24 cellular contexts compared by ENCODE assay signal in genomic region chr16:89549007-89549700, GRCh38. TPM values are rescaled to one million over a fixed set of nuclear protein-coding genes. Genes with fewer than 3 reads are reported as not detected.
DNase-seq lines count a peak whose midpoint lies in the region; ATAC-seq, FAIRE-seq and TF ChIP-seq lines count a peak whose summit lies in the region.
"Had no signal": no experiment of that assay in that cellular context is flagged by ENCODE, and none has a peak within 500 bp of the region (broad histone marks: within the 10 kb centered on the region; RNA-seq: fewer than 3 reads in every experiment).

No MANE protein-coding gene starts in this region.

- H3K27ac Mint-ChIP-seq in T-helper 1 cell treated with Interleukin-12 subunit alpha and Interleukin-12 subunit beta and Interleukin-4 antibody, amounts not matched to agents 30 μg/mL and 1 μg/mL, for 36 hours: peak overlapping the region; percentile 81
- peak overlapping the region; percentile 84 to 93 (median 88) for H3K27ac Mint-ChIP-seq in CD4-positive, alpha-beta memory T cell
- H3K27ac Mint-ChIP-seq in activated CD4-positive, alpha-beta memory T cell treated with anti-CD3 and anti-CD28 coated beads for 36 hours: peak overlapping the region; percentile 61
- H3K27ac Mint-ChIP-seq: memory B cell, natural killer cell had no signal

- no peaks in the 10 kb centered on the region for H3K27me3 ChIP-seq in CD4-positive, alpha-beta memory T cell (ENCODE audit: insufficient read depth, low read length)
- H3K27me3 ChIP-seq in bronchial epithelial cell (ENCODE audit: control insufficient read depth, insufficient read depth, low read length): no peaks in the 10 kb centered on the region
- H3K27me3 ChIP-seq: BE2C had no signal

- peaks cover 29% of the 10 kb centered on the region for H3K36me3 ChIP-seq in CD4-positive, alpha-beta memory T cell (ENCODE audit: insufficient read depth, low read length)
- H3K36me3 ChIP-seq in bronchial epithelial cell (ENCODE audit: control insufficient read depth, insufficient read depth, low read length): peaks cover 32% of the 10 kb centered on the region

- H3K4me1 ChIP-seq in CD4-positive, alpha-beta memory T cell (ENCODE audit: insufficient read depth, low read length): peaks cover 16% of the 10 kb centered on the region
- H3K4me1 ChIP-seq: BE2C had no signal

- DNase-seq in T-helper 1 cell (no peak), bronchial epithelial cell (ENCODE audit: low read depth) (no peak), GM19240 (ENCODE audit: insufficient read length, low spot score) (no peak), DMS79 (lab: John Stamatoyannopoulos, UW) (no peak)
- DNase-seq in CD4-positive, alpha-beta memory T cell: peak; percentile 46 to 60 (median 54)
- DNase-seq in activated CD4-positive, alpha-beta memory T cell treated with anti-CD3 and anti-CD28 coated beads for 36 hours: peak; percentile 18
- DNase-seq: aorta; BE2C; cerebellar nuclear complex; DMS153; effector CD4-positive, alpha-beta T cell; KG1; natural killer cell; NCI-H187; NCI-H2227 treated with DMSO at 0.1 percent for 48 hours; NCI-H82; PC-3; stimulated activated CD4-positive, alpha-beta T cell treated with anti-CD3 and anti-CD28 coated beads, Interleukin-1b, Interleukin-23, amount 100 ng/mL, for 48 hours; T1000 had no signal

- no peak for ATAC-seq in GM21723 (IDR thresholded peaks at IDR 0.05; ENCODE audit: unreplicated experiment)
- ATAC-seq: natural killer cell, PC-3 had no signal

- H3K27me3 Mint-ChIP-seq in T-helper 1 cell treated with Interleukin-12 subunit alpha and Interleukin-12 subunit beta and Interleukin-4 antibody, amounts not matched to agents 30 μg/mL and 1 μg/mL, for 36 hours (ENCODE audit: low read depth): no peaks in the 10 kb centered on the region
- no peaks in the 10 kb centered on the region for H3K27me3 Mint-ChIP-seq in CD4-positive, alpha-beta memory T cell
- no peaks in the 10 kb centered on the region for H3K27me3 Mint-ChIP-seq in activated CD4-positive, alpha-beta memory T cell treated with anti-CD3 and anti-CD28 coated beads for 36 hours
- H3K27me3 Mint-ChIP-seq: memory B cell had no signal

- H3K27ac ChIP-seq in CD4-positive, alpha-beta memory T cell (ENCODE audit: low read depth, low read length): no peak overlapping the region
- H3K27ac ChIP-seq: 22Rv1 had no signal

- no peak for TF ChIP-seq CTCF in bronchial epithelial cell (IDR thresholded peaks at IDR 0.05; ENCODE audit: insufficient read depth, low read length, severe bottlenecking)

- POLR2A ChIA-PET in CD4-positive, alpha-beta memory T cell (lab: Charles Lee; ENCODE audit: partially characterized antibody): interaction anchor here (0.9 to 2.0 kb wide), 5 partner anchors 8 to 46 kb away, joined by 3 to 9 read pairs (median 4); no protein-coding TSS in a partner anchor
- POLR2A ChIA-PET in activated CD4-positive, alpha-beta memory T cell treated with anti-CD3 and anti-CD28 coated beads for 36 hours (lab: Charles Lee): interaction anchor here (1.2 to 2.1 kb wide), 2 partner anchors 12 to 41 kb away, joined by 5 read pairs; partner anchors contain the start of gene SPG7

- no peaks in the 10 kb centered on the region for H3K9me3 ChIP-seq in CD4-positive, alpha-beta memory T cell (ENCODE audit: control insufficient read depth in 1 of 2, low read length in 2 of 2)
- H3K9me3 ChIP-seq: BE2C had no signal

- peaks cover 13% of the 10 kb centered on the region for H3K36me3 Mint-ChIP-seq in T-helper 1 cell treated with Interleukin-12 subunit alpha and Interleukin-12 subunit beta and Interleukin-4 antibody, amounts not matched to agents 30 μg/mL and 1 μg/mL, for 36 hours (ENCODE audit: low read depth)
- peaks cover 21 to 44% of the 10 kb centered on the region in 2 donors for H3K36me3 Mint-ChIP-seq in CD4-positive, alpha-beta memory T cell
- H3K36me3 Mint-ChIP-seq in activated CD4-positive, alpha-beta memory T cell treated with anti-CD3 and anti-CD28 coated beads for 36 hours: peaks cover 19% of the 10 kb centered on the region
- H3K36me3 Mint-ChIP-seq: natural killer cell had no signal

- peak; percentile 68 for FAIRE-seq in bronchial epithelial cell (lab: Jason Lieb, UNC)
- FAIRE-seq: urothelium cell line had no signal

- no peak overlapping the region for H3K4me3 ChIP-seq in CD4-positive, alpha-beta memory T cell (ENCODE audit: low read length in 2 of 2)
- H3K4me3 ChIP-seq in bronchial epithelial cell (ENCODE audit: low read depth, low read length): no peak overlapping the region

- H3K4me1 Mint-ChIP-seq in T-helper 1 cell treated with Interleukin-12 subunit alpha and Interleukin-12 subunit beta and Interleukin-4 antibody, amounts not matched to agents 30 μg/mL and 1 μg/mL, for 36 hours (ENCODE audit: low read depth): peaks cover 10% of the 10 kb centered on the region
- peaks cover 9 to 14% (median 12%) of the 10 kb centered on the region in 4 donors for H3K4me1 Mint-ChIP-seq in CD4-positive, alpha-beta memory T cell
- H3K4me1 Mint-ChIP-seq in activated CD4-positive, alpha-beta memory T cell treated with anti-CD3 and anti-CD28 coated beads for 36 hours (ENCODE audit: low read depth): peaks cover 15% of the 10 kb centered on the region
- H3K4me1 Mint-ChIP-seq: memory B cell, natural killer cell had no signal

- CTCF ChIA-PET in CD4-positive, alpha-beta memory T cell (lab: Charles Lee; ENCODE audit: partially characterized antibody): interaction anchor here (1.8 kb wide), 1 partner anchor 9 kb away, joined by 6 read pairs; no protein-coding TSS in a partner anchor
- CTCF ChIA-PET in activated CD4-positive, alpha-beta memory T cell treated with anti-CD3 and anti-CD28 coated beads for 36 hours (lab: Charles Lee): interaction anchor here (0.8 to 1.8 kb wide), 2 partner anchors 9 to 308 kb away, joined by 3 to 12 read pairs; no protein-coding TSS in a partner anchor

- H3K4me3 Mint-ChIP-seq in T-helper 1 cell treated with Interleukin-12 subunit alpha and Interleukin-12 subunit beta and Interleukin-4 antibody, amounts not matched to agents 30 μg/mL and 1 μg/mL, for 36 hours: peak overlapping the region; percentile 21
- H3K4me3 Mint-ChIP-seq in CD4-positive, alpha-beta memory T cell: peak overlapping the region; percentile 6 to 72 (median 58)
- H3K4me3 Mint-ChIP-seq in activated CD4-positive, alpha-beta memory T cell treated with anti-CD3 and anti-CD28 coated beads for 36 hours: no peak overlapping the region
- H3K4me3 Mint-ChIP-seq: memory B cell, natural killer cell had no signal

- H3K9me3 Mint-ChIP-seq in T-helper 1 cell treated with Interleukin-12 subunit alpha and Interleukin-12 subunit beta and Interleukin-4 antibody, amounts not matched to agents 30 μg/mL and 1 μg/mL, for 36 hours: no peaks in the 10 kb centered on the region
- peaks cover 0 to 2% (median 0%) of the 10 kb centered on the region in 8 donors for H3K9me3 Mint-ChIP-seq in CD4-positive, alpha-beta memory T cell
- no peaks in the 10 kb centered on the region for H3K9me3 Mint-ChIP-seq in activated CD4-positive, alpha-beta memory T cell treated with anti-CD3 and anti-CD28 coated beads for 36 hours
- H3K9me3 Mint-ChIP-seq: memory B cell, natural killer cell had no signal

- intact Hi-C loops in CD4-positive, alpha-beta memory T cell (cut with micrococcal nuclease): loop anchor here (2.0 kb wide), 1 partner anchor 14 kb away; no protein-coding TSS in a partner anchor
- intact Hi-C loops in activated CD4-positive, alpha-beta memory T cell treated with anti-CD3 and anti-CD28 coated beads for 36 hours (cut with micrococcal nuclease): no loop called here

RNA-seq across cellular contexts. Expression of gene RPL13, which starts 11.3 kb away (rescaled TPM):
- total RNA-seq in CD4-positive, alpha-beta memory T cell: 1,000 to 10,000 TPM; 4,825 to 5,043 TPM
- 1,000 to 10,000 TPM; 4,119 to 5,642 TPM for polyA plus RNA-seq in CD4-positive, alpha-beta memory T cell
- total RNA-seq in activated CD4-positive, alpha-beta memory T cell treated with anti-CD3 and anti-CD28 coated beads for 36 hours: 1,000 to 10,000 TPM; 3,430 to 3,468 TPM
- total RNA-seq in bronchial epithelial cell: 4,140 and 4,913 TPM in 2 replicates

RNA-seq across cellular contexts. Expression of gene CPNE7, which starts 26.4 kb away (rescaled TPM):
- 1 to 10 TPM; 4.0 to 7.3 TPM for total RNA-seq in CD4-positive, alpha-beta memory T cell
- 1 to 10 TPM; 2.3 to 5.7 TPM for polyA plus RNA-seq in CD4-positive, alpha-beta memory T cell
- total RNA-seq in activated CD4-positive, alpha-beta memory T cell treated with anti-CD3 and anti-CD28 coated beads for 36 hours: 1 to 10 TPM; 6.2 to 7.1 TPM
- 0.38 and 1.1 TPM in 2 replicates for total RNA-seq in bronchial epithelial cell

RNA-seq across cellular contexts. Expression of gene SPG7, which starts 41.0 kb away (rescaled TPM):
- 100 to 1,000 TPM; 157 to 160 TPM for total RNA-seq in CD4-positive, alpha-beta memory T cell
- polyA plus RNA-seq in CD4-positive, alpha-beta memory T cell: 10 to 100 TPM; 46.4 to 48.5 TPM
- 10 to 100 TPM; 67.9 to 70.4 TPM for total RNA-seq in activated CD4-positive, alpha-beta memory T cell treated with anti-CD3 and anti-CD28 coated beads for 36 hours
- total RNA-seq in bronchial epithelial cell: 63.1 and 73.2 TPM in 2 replicates

RNA-seq across cellular contexts. Expression of gene ANKRD11, which starts 58.8 kb away (rescaled TPM):
- 100 to 1,000 TPM; 229 to 246 TPM for total RNA-seq in CD4-positive, alpha-beta memory T cell
- polyA plus RNA-seq in CD4-positive, alpha-beta memory T cell: 10 to 100 TPM in 1 of 2 donors, 1 to 10 TPM in 1; 3.9 to 49.7 TPM
- 100 to 1,000 TPM; 126 to 133 TPM for total RNA-seq in activated CD4-positive, alpha-beta memory T cell treated with anti-CD3 and anti-CD28 coated beads for 36 hours
- total RNA-seq in bronchial epithelial cell: 64.5 and 84.2 TPM in 2 replicates

Comparison
In these comparisons a context has a peak if more than half of its experiments do, and no peak if none do; other contexts are left out.
1. DNase-seq: peak in CD4-positive, alpha-beta memory T cell (5 of 5) and activated CD4-positive, alpha-beta memory T cell treated with anti-CD3 and anti-CD28 coated beads for 36 hours (single experiment); none in T-helper 1 cell (0 of 5), bronchial epithelial cell (single experiment), GM19240 (single experiment) and DMS79 (single experiment).
2. Peak in every context shown above with its lines, with median percentiles within 50 percentile points of each other: H3K27ac Mint-ChIP-seq.